Comparison of ENCODE assay signal across 9 cellular contexts in genomic region chr7:1136841-1137516, GRCh38. TPM values are rescaled to one million over a fixed set of nuclear protein-coding genes. Genes with fewer than 3 reads are reported as not detected.
DNase-seq lines count a peak whose midpoint lies in the region; ATAC-seq lines count a peak whose summit lies in the region.
"Had no signal": no experiment of that assay in that cellular context is flagged by ENCODE, and none has a peak within 500 bp of the region (broad histone marks: within the 10 kb centered on the region; RNA-seq: fewer than 3 reads in every experiment).

No MANE protein-coding gene starts in this region.

- no peaks in the 10 kb centered on the region for H3K36me3 ChIP-seq in H7 (replicated peaks; ENCODE audit: control insufficient read depth, insufficient read depth, low read length)
- no peaks in the 10 kb centered on the region for H3K36me3 ChIP-seq in SJSA1
- H3K36me3 ChIP-seq in esophagus (ENCODE audit: control insufficient read depth in 2 of 2, insufficient read depth in 2 of 2, low read length in 1 of 2), result no peaks in the 10 kb centered on the region
- no peaks in the 10 kb centered on the region for H3K36me3 ChIP-seq in rectal smooth muscle tissue (ENCODE audit: control insufficient read depth, insufficient read depth, low read length)
- H3K36me3 ChIP-seq: neutrophil had no signal

- 16 to 19% methylated on average over 9 of the region's 9 CpGs for WGBS in esophagus, 2 donors

- H3K4me3 ChIP-seq in H7 (ENCODE audit: insufficient read depth, low read depth, low read length) (peak overlapping the region; percentile 73), SJSA1 (peak overlapping the region; percentile 80), esophagus (ENCODE audit: low read depth in 1 of 2, low read length in 2 of 2) (peak overlapping the region; percentile 70 to 80), rectal smooth muscle tissue (ENCODE audit: low read length) (peak overlapping the region; percentile 95)

- H3K4me1 ChIP-seq in SJSA1 (replicated peaks), result peaks cover 16% of the 10 kb centered on the region
- peaks cover 0 to 4% of the 10 kb centered on the region in 2 donors for H3K4me1 ChIP-seq in esophagus (ENCODE audit: control insufficient read depth in 2 of 2, insufficient read depth in 2 of 2, low read length in 1 of 2)
- no peaks in the 10 kb centered on the region for H3K4me1 ChIP-seq in rectal smooth muscle tissue (ENCODE audit: control insufficient read depth, insufficient read depth, low read length)

- no peaks in the 10 kb centered on the region for H3K27me3 ChIP-seq in H7 (ENCODE audit: control insufficient read depth, insufficient read depth, low read length)
- no peaks in the 10 kb centered on the region for H3K27me3 ChIP-seq in SJSA1 (replicated peaks)
- H3K27me3 ChIP-seq in esophagus (ENCODE audit: control insufficient read depth in 1 of 2, insufficient read depth in 2 of 2, low read length in 2 of 2), result no peaks in the 10 kb centered on the region
- H3K27me3 ChIP-seq in rectal smooth muscle tissue (ENCODE audit: control insufficient read depth, insufficient read depth, low read length), result no peaks in the 10 kb centered on the region
- H3K27me3 ChIP-seq: neutrophil had no signal

- H3K9ac ChIP-seq in rectal smooth muscle tissue (ENCODE audit: low read length), result no peak overlapping the region

- DNase-seq in AML-193 (lab: John Stamatoyannopoulos, UW) (peak; percentile 18 to 20), H7 (peak; percentile 60), SJSA1 (ENCODE audit: low read depth in 1 of 2, low spot score in 2 of 2) (no peak)
- no peak for DNase-seq in NK-92 treated with Interleukin-12 subunit alpha and Interleukin-12 subunit beta, amount 100 ng/mL, for 24 hours (lab: John Stamatoyannopoulos, UW)

- no peak for ATAC-seq in HG03439 (IDR thresholded peaks at IDR 0.05; ENCODE audit: unreplicated experiment)
- ATAC-seq in GM18520 (IDR thresholded peaks at IDR 0.05; ENCODE audit: unreplicated experiment), result no peak

- no peaks in the 10 kb centered on the region for H3K9me3 ChIP-seq in SJSA1 (replicated peaks)
- H3K9me3 ChIP-seq in esophagus (ENCODE audit: control insufficient read depth in 2 of 2, insufficient read depth in 1 of 2, low read depth in 1 of 2, low read length in 1 of 2), result no peaks in the 10 kb centered on the region
- H3K9me3 ChIP-seq: neutrophil had no signal

- H3K27ac ChIP-seq in SJSA1, result no peak overlapping the region
- peak overlapping the region in 1 of 2 donors; percentile 13 for H3K27ac ChIP-seq in esophagus (ENCODE audit: low read depth in 2 of 2, low read length in 1 of 2)
- H3K27ac ChIP-seq in rectal smooth muscle tissue (ENCODE audit: low read depth, low read length), result no peak overlapping the region
- H3K27ac ChIP-seq: neutrophil had no signal

RNA-seq across cellular contexts. Expression of gene ZFAND2A, which starts 23.0 kb away (rescaled TPM):
- 5.3 and 9.2 TPM in 2 replicates for total RNA-seq in H7 (2014; rRNA removed; shearing (Covaris generic))
- total RNA-seq in SJSA1 (2014; rRNA removed; shearing (Covaris generic)), result 28.5 and 51.5 TPM in 2 replicates
- polyA plus RNA-seq in esophagus, result 10 to 100 TPM; 24.8 to 38.1 TPM

RNA-seq across cellular contexts. Expression of gene GPER1, which starts 49.1 kb away (rescaled TPM):
- total RNA-seq in H7 (2014; rRNA removed; shearing (Covaris generic)), result 0.14 and 0.63 TPM in 2 replicates
- total RNA-seq in SJSA1 (2014; rRNA removed; shearing (Covaris generic)), result not detected in 2 replicates
- polyA plus RNA-seq in esophagus, result 1 to 10 TPM in 1 of 2 donors, under 1 TPM in 1; 0.81 to 1.1 TPM

Comparison
In these comparisons a context has a peak if more than half of its experiments do, and no peak if none do; other contexts are left out.
1. DNase-seq: peak in AML-193 (2 of 2) and H7 (single experiment); none in SJSA1 (0 of 2) and NK-92 treated with Interleukin-12 subunit alpha and Interleukin-12 subunit beta, amount 100 ng/mL, for 24 hours (single experiment).
2. Peak in every context shown above with its lines, with median percentiles within 50 percentile points of each other: H3K4me3 ChIP-seq.